Comparison of ENCODE assay signal across 8 cellular contexts in genomic region chr16:32066016-32066651, GRCh38.
A peak's percentile ranks its signal among the peaks of the same experiment; 100 is the strongest.
DNase-seq lines count a peak whose midpoint lies in the region; ATAC-seq and TF ChIP-seq lines count a peak whose summit lies in the region.
"Not testable (repeated sequence)": the region's sequence is repeated elsewhere in the genome, so short reads cannot be mapped to it uniquely, and the experiment has no call there.

No MANE protein-coding gene starts in this region.

- POLR2A ChIA-PET in GM10248 (lab: Yijun Ruan, JAX), result not testable (repeated sequence)

- not testable (repeated sequence) for H3K27ac ChIP-seq in 22Rv1

- not testable (repeated sequence) for ATAC-seq in left lobe of liver

- DNase-seq in GM10248 (ENCODE audit: extremely low spot score), result not testable (repeated sequence)
- DNase-seq in NCI-H345 (lab: John Stamatoyannopoulos, UW) (peak; percentile 51), SW480 (ENCODE audit: low spot score) (peak; percentile 0), left lobe of liver (ENCODE audit: low spot score) (peak; percentile 31)
- peak; percentile 32 for DNase-seq in activated CD8-positive, alpha-beta memory T cell treated with anti-CD3 and anti-CD28 coated beads, Interleukin-2, amount 50 U/mL, for 4 hours
- DNase-seq in activated naive CD4-positive, alpha-beta T cell treated with Interleukin-2 at 50 U/mL for 16 hours, result peak; percentile 36
- DNase-seq in stimulated activated CD4-positive, alpha-beta T cell treated with anti-CD3 and anti-CD28 coated beads, Interleukin-2, amount 100 ng/mL, for 24 hours, result peak; percentile 43 to 48

- CTCF ChIA-PET in GM10248 (lab: Yijun Ruan, JAX), result not testable (repeated sequence)

- TF ChIP-seq CTCF in 22Rv1 (IDR thresholded peaks at IDR 0.05), result peak; percentile 11; the same call in 1 of the 2 replicates
- peak; percentile 2 for TF ChIP-seq CTCF in GM10248 (IDR thresholded peaks at IDR 0.05; ENCODE audit: control extremely low read depth, extremely low read depth, low read depth, missing control alignments)
